10 cellular contexts compared by ENCODE assay signal in genomic region chr1:95095833-95096217, GRCh38. TPM values are rescaled to one million over a fixed set of nuclear protein-coding genes. Genes with fewer than 3 reads are reported as not detected.
A peak's percentile ranks its signal among the peaks of the same experiment; 100 is the strongest.
DNase-seq lines count a peak whose midpoint lies in the region; ATAC-seq, FAIRE-seq and TF ChIP-seq lines count a peak whose summit lies in the region.
"Had no signal": no experiment of that assay in that cellular context is flagged by ENCODE, and none has a peak within 500 bp of the region (broad histone marks: within the 10 kb centered on the region; RNA-seq: fewer than 3 reads in every experiment).

No MANE protein-coding gene starts in this region.

- H3K4me1 Mint-ChIP-seq in GM23338 (no peaks in the 10 kb centered on the region; the same call in 2 of the 3 replicates), nephron progenitor cell (no peaks in the 10 kb centered on the region)

- no peaks in the 10 kb centered on the region for H3K79me2 ChIP-seq in GM23338 (replicated peaks; ENCODE audit: insufficient read depth)
- H3K79me2 ChIP-seq in HepG2 (ENCODE audit: insufficient read depth, low read length): no peaks in the 10 kb centered on the region

- H3K9me3 ChIP-seq in HepG2 (ENCODE audit: low read length) (no peaks in the 10 kb centered on the region), suprapubic skin (no peaks in the 10 kb centered on the region)

- intact Hi-C loops in HepG2 (cut with micrococcal nuclease; ENCODE audit: unreplicated experiment): no loop called here

- peak overlapping the region; percentile 89 for H2AFZ ChIP-seq in GM23338
- H2AFZ ChIP-seq in HepG2 (ENCODE audit: low read length): peak overlapping the region; percentile 52

- TF ChIP-seq CTCF in GM23338 (conservative IDR thresholded peaks at IDR 0.05; ENCODE audit: low read depth in 2 of 2) (no peak), HepG2 (CRISPR knock-in tag; IDR thresholded peaks at IDR 0.05) (no peak), suprapubic skin (IDR thresholded peaks at IDR 0.05) (no peak), nephron progenitor cell (IDR thresholded peaks at IDR 0.05) (no peak)

- no TSS peak for BruUV-seq in HepG2 (replicated peaks; lab: Mats Ljungman, UMichigan)

- H3K27ac ChIP-seq in GM23338 (ENCODE audit: low read depth) (no peak overlapping the region), HepG2 (ENCODE audit: extremely low read length, insufficient read depth, low read length) (peak overlapping the region; percentile 27), suprapubic skin (no peak overlapping the region)

- FAIRE-seq in HepG2 (lab: Jason Lieb, UNC): no peak

- H3K4me3 Mint-ChIP-seq in GM23338: no peak overlapping the region
- H3K4me3 Mint-ChIP-seq in nephron progenitor cell: no peak overlapping the region
- H3K4me3 Mint-ChIP-seq: activated naive CD8-positive, alpha-beta T cell had no signal

- TF ChIP-seq RAD21 in HepG2 (CRISPR knock-in tag; IDR thresholded peaks at IDR 0.05): no peak

- DNase-seq in GM23338 (ENCODE audit: low spot score): no peak
- no peak for DNase-seq in HepG2 (ENCODE audit: low spot score)
- no peak for DNase-seq in COLO668 (lab: John Stamatoyannopoulos, UW; ENCODE audit: unreplicated experiment)
- DNase-seq in NCI-H2227 (lab: John Stamatoyannopoulos, UW; ENCODE audit: unreplicated experiment): no peak
- DNase-seq in suprapubic skin (ENCODE audit: low spot score in 2 of 2): no peak
- DNase-seq in nephron progenitor cell: no peak
- DNase-seq: DND-41 had no signal

- H3F3A ChIP-seq in GM23338 (replicated peaks; ENCODE audit: low read depth): no peaks in the 10 kb centered on the region

- CTCF ChIA-PET in HepG2 (lab: Yijun Ruan, JAX; ENCODE audit: low intra/inter-chr PET ratio, low total read pairs): no interaction called here

- TF ChIP-seq POLR2A in HepG2 (IDR thresholded peaks at IDR 0.05; ENCODE audit: insufficient read depth in 1 of 2, low read depth in 2 of 2, low read length in 2 of 2) (no peak), suprapubic skin (IDR thresholded peaks at IDR 0.05) (no peak)

- no peak overlapping the region for H3K27ac Mint-ChIP-seq in GM23338
- H3K27ac Mint-ChIP-seq in nephron progenitor cell: no peak overlapping the region
- H3K27ac Mint-ChIP-seq: activated naive CD8-positive, alpha-beta T cell had no signal

- POLR2A ChIA-PET in HepG2 (lab: Yijun Ruan, JAX): interaction anchor here (0.8 to 1.4 kb wide), 4 partner anchors 11 to 138 kb away, joined by 3 read pairs; partner anchors contain the start of gene ALG14

- H4K20me1 ChIP-seq in GM23338 (replicated peaks; ENCODE audit: insufficient read depth): no peaks in the 10 kb centered on the region
- no peaks in the 10 kb centered on the region for H4K20me1 ChIP-seq in HepG2 (ENCODE audit: insufficient read depth, low read length)

- peak overlapping the region; percentile 11; the same call in 1 of the 2 replicates for H3K9ac ChIP-seq in HepG2 (ENCODE audit: insufficient read depth, low read depth, low read length)

- H3K4me3 ChIP-seq in GM23338 (no peak overlapping the region), HepG2 (replicated peaks in 1 of 3; ENCODE audit: insufficient read depth in 1 of 3, low read depth in 2 of 3, low read length in 3 of 3) (peak overlapping the region in 2 of 3 experiments; percentile 12 to 24; a peak in 2 of 6 replicates), suprapubic skin (no peak overlapping the region)

- H3K36me3 Mint-ChIP-seq in GM23338 (ENCODE audit: low read depth) (no peaks in the 10 kb centered on the region), nephron progenitor cell (ENCODE audit: low read depth) (no peaks in the 10 kb centered on the region)
- H3K36me3 Mint-ChIP-seq: activated naive CD8-positive, alpha-beta T cell had no signal

- in situ Hi-C loops in HepG2 (cut with HindIII; ENCODE audit: extremely low pct_ligation_motif_present, low pct_unique_long_range_greater_than_20kb): no loop called here

- H3K36me3 ChIP-seq in GM23338 (ENCODE audit: insufficient read depth) (no peaks in the 10 kb centered on the region), HepG2 (replicated peaks in 1 of 2; ENCODE audit: control insufficient read depth in 1 of 2, insufficient read depth in 2 of 2, low read length in 2 of 2) (no peaks in the 10 kb centered on the region), suprapubic skin (no peaks in the 10 kb centered on the region)

- H3K4me2 ChIP-seq in GM23338 (no peak overlapping the region), HepG2 (ENCODE audit: low read depth, low read length) (peak overlapping the region; percentile 60)

- H3K27me3 ChIP-seq in GM23338 (ENCODE audit: insufficient read depth): no peaks in the 10 kb centered on the region
- H3K27me3 ChIP-seq in HepG2 (ENCODE audit: control insufficient read depth in 1 of 2, insufficient read depth in 2 of 2, low read length in 2 of 2): no peaks in the 10 kb centered on the region
- no peaks in the 10 kb centered on the region for H3K27me3 ChIP-seq in suprapubic skin

- no peaks in the 10 kb centered on the region for H3K4me1 ChIP-seq in GM23338 (ENCODE audit: insufficient read depth)
- H3K4me1 ChIP-seq in HepG2 (ENCODE audit: insufficient read depth, low read length): peaks cover 24% of the 10 kb centered on the region
- H3K4me1 ChIP-seq in suprapubic skin: no peaks in the 10 kb centered on the region

- 4% methylated on average over 2 of the region's 2 CpGs for WGBS in HepG2 (ENCODE audit: low lambda C conversion rate)
- WGBS in suprapubic skin: 75% methylated on average over 2 of the region's 2 CpGs

- ATAC-seq in GM18858 (IDR thresholded peaks at IDR 0.05; ENCODE audit: unreplicated experiment) (peak; percentile 89), GM23338 (no peak), HG03571 (IDR thresholded peaks at IDR 0.05; ENCODE audit: unreplicated experiment) (peak; percentile 69), HepG2 (peak; percentile 77)

- H3K9me3 Mint-ChIP-seq in GM23338 (no peaks in the 10 kb centered on the region), nephron progenitor cell (peaks cover 15% of the 10 kb centered on the region)

- TF ChIP-seq EP300 in HepG2 (IDR thresholded peaks at IDR 0.05; ENCODE audit: low read depth in 2 of 2, low read length in 2 of 2): no peak
- TF ChIP-seq EP300 in HepG2 (CRISPR knock-in tag; IDR thresholded peaks at IDR 0.05; ENCODE audit: borderline replicate concordance): no peak
- no peak for TF ChIP-seq EP300 in suprapubic skin (IDR thresholded peaks at IDR 0.05)

- 0 out of 2 replicates have a peak, but pooled peaks cover 3% of the 10 kb centered on the region for H3K9me2 ChIP-seq in GM23338 (ENCODE audit: insufficient read depth)

- no peaks in the 10 kb centered on the region for H3K27me3 Mint-ChIP-seq in GM23338 (ENCODE audit: insufficient read depth, low read depth, poor library complexity)
- H3K27me3 Mint-ChIP-seq in nephron progenitor cell (ENCODE audit: low read depth, poor library complexity): peaks cover 8% of the 10 kb centered on the region

RNA-seq across cellular contexts. Expression of gene TLCD4, which starts 21.3 kb away (rescaled TPM):
- 3.5 and 4.5 TPM in 2 replicates for total RNA-seq in GM23338 (2014; rRNA removed; shearing (Covaris generic))
- 2.8 and 4.2 TPM in 2 replicates for polyA plus RNA-seq in GM23338 (2016; fragmentation: Nextera tagmentation; extraction: Ambion mirVana)
- total RNA-seq in HepG2 (2016; rRNA removed; fragmentation: Illumina TruSeq; extraction: Trizol): 11.9 and 14.5 TPM in 2 replicates
- total RNA-seq in HepG2 (2016; cell fraction: cytosol; rRNA removed; fragmentation: Illumina TruSeq; extraction: Trizol; ENCODE audit: low read depth): 71.5 and 79.3 TPM in 2 replicates
- total RNA-seq in HepG2 (2016; cell fraction: insoluble cytoplasmic fraction; rRNA removed; fragmentation: Illumina TruSeq; extraction: Trizol): 15.0 and 17.4 TPM in 2 replicates
- total RNA-seq in HepG2 (2016; cell fraction: membrane; rRNA removed; fragmentation: Illumina TruSeq; extraction: Trizol): 26.6 and 27.6 TPM in 2 replicates
- 10.3 and 10.9 TPM in 2 replicates for total RNA-seq in HepG2 (2016; cell fraction: nucleus; rRNA removed; fragmentation: Illumina TruSeq; extraction: Trizol)
- polyA plus RNA-seq in HepG2 (2011; rRNA removed): 4.1 and 4.7 TPM in 2 replicates
- 1.9 and 3.6 TPM in 2 replicates for polyA plus RNA-seq in HepG2 (2011; cell fraction: cytosol; rRNA removed)
- 1.00 and 1.9 TPM in 2 replicates for polyA plus RNA-seq in HepG2 (2011; cell fraction: nucleus; rRNA removed)
- 10.2 and 17.7 TPM in 2 replicates for polyA plus RNA-seq in HepG2 (2012)
- polyA plus RNA-seq in HepG2 (2016; cell fraction: cytosol; fragmentation: Illumina TruSeq; extraction: Trizol; ENCODE audit: low read depth): 2.5 and 3.6 TPM in 2 replicates
- 9.3 and 10.5 TPM in 2 replicates for polyA plus RNA-seq in HepG2 (2016; cell fraction: insoluble cytoplasmic fraction; fragmentation: Illumina TruSeq; extraction: Trizol; ENCODE audit: low read depth)
- polyA plus RNA-seq in HepG2 (2016; cell fraction: membrane; fragmentation: Illumina TruSeq; extraction: Trizol; ENCODE audit: low read depth): 6.3 and 7.5 TPM in 2 replicates
- polyA plus RNA-seq in HepG2 (2016; cell fraction: nucleus; fragmentation: Illumina TruSeq; extraction: Trizol; ENCODE audit: insufficient read depth, low read depth): 9.9 and 11.4 TPM in 2 replicates
- 7.5 and 9.8 TPM in 2 replicates for polyA minus RNA-seq in HepG2 (2011; rRNA and poly(A)+ RNA removed; ENCODE audit: low replicate concordance)
- 9.3 and 10.9 TPM in 2 replicates for polyA minus RNA-seq in HepG2 (2011; cell fraction: cytosol; rRNA and poly(A)+ RNA removed)
- 7.2 and 7.9 TPM in 2 replicates for polyA minus RNA-seq in HepG2 (2011; cell fraction: nucleus; rRNA and poly(A)+ RNA removed)
- 1 to 10 TPM; 5.5 to 6.2 (median 5.9) TPM for total RNA-seq in suprapubic skin

RNA-seq across cellular contexts. Expression of gene ALG14, which starts 23.1 kb away (rescaled TPM):
- 0.42 and 0.70 TPM in 2 replicates for total RNA-seq in GM23338 (2014; rRNA removed; shearing (Covaris generic))
- polyA plus RNA-seq in GM23338 (2016; fragmentation: Nextera tagmentation; extraction: Ambion mirVana) (2.8 and 4.1 TPM in 2 replicates), HepG2 (2011; rRNA removed) (4.5 and 5.5 TPM in 2 replicates)
- total RNA-seq in HepG2 (2016; rRNA removed; fragmentation: Illumina TruSeq; extraction: Trizol) (6.1 and 12.7 TPM in 2 replicates), suprapubic skin (1 to 10 TPM in 2 of 4 donors, under 1 TPM in 2; 0.80 to 1.6 (median 1.1) TPM)
- total RNA-seq in HepG2 (2016; cell fraction: cytosol; rRNA removed; fragmentation: Illumina TruSeq; extraction: Trizol; ENCODE audit: low read depth): 2.6 and 6.2 TPM in 2 replicates
- 7.8 and 11.4 TPM in 2 replicates for total RNA-seq in HepG2 (2016; cell fraction: insoluble cytoplasmic fraction; rRNA removed; fragmentation: Illumina TruSeq; extraction: Trizol)
- 4.5 and 4.8 TPM in 2 replicates for total RNA-seq in HepG2 (2016; cell fraction: membrane; rRNA removed; fragmentation: Illumina TruSeq; extraction: Trizol)
- total RNA-seq in HepG2 (2016; cell fraction: nucleus; rRNA removed; fragmentation: Illumina TruSeq; extraction: Trizol): 5.6 and 13.0 TPM in 2 replicates
- polyA plus RNA-seq in HepG2 (2011; cell fraction: cytosol; rRNA removed): 1.9 and 2.6 TPM in 2 replicates
- 1.2 and 2.2 TPM in 2 replicates for polyA plus RNA-seq in HepG2 (2011; cell fraction: nucleus; rRNA removed)
- polyA plus RNA-seq in HepG2 (2012): 3.5 and 6.1 TPM in 2 replicates
- 3.2 and 3.5 TPM in 2 replicates for polyA plus RNA-seq in HepG2 (2016; cell fraction: cytosol; fragmentation: Illumina TruSeq; extraction: Trizol; ENCODE audit: low read depth)
- polyA plus RNA-seq in HepG2 (2016; cell fraction: insoluble cytoplasmic fraction; fragmentation: Illumina TruSeq; extraction: Trizol; ENCODE audit: low read depth): 7.9 and 10.9 TPM in 2 replicates
- polyA plus RNA-seq in HepG2 (2016; cell fraction: membrane; fragmentation: Illumina TruSeq; extraction: Trizol; ENCODE audit: low read depth): 4.2 and 7.1 TPM in 2 replicates
- polyA plus RNA-seq in HepG2 (2016; cell fraction: nucleus; fragmentation: Illumina TruSeq; extraction: Trizol; ENCODE audit: insufficient read depth, low read depth): 10.4 and 11.9 TPM in 2 replicates
- 13.9 and 20.9 TPM in 2 replicates for polyA minus RNA-seq in HepG2 (2011; rRNA and poly(A)+ RNA removed; ENCODE audit: low replicate concordance)
- polyA minus RNA-seq in HepG2 (2011; cell fraction: cytosol; rRNA and poly(A)+ RNA removed): 0.62 and 3.3 TPM in 2 replicates
- polyA minus RNA-seq in HepG2 (2011; cell fraction: nucleus; rRNA and poly(A)+ RNA removed): 4.2 and 5.0 TPM in 2 replicates

Comparison
In these comparisons a context has a peak if more than half of its experiments do, and no peak if none do; other contexts are left out.
1. H3K4me3 ChIP-seq: peak in HepG2 (2 of 3); none in GM23338 (single experiment) and suprapubic skin (single experiment).